Comparison of ENCODE assay signal across 29 cellular contexts in genomic region chr19:42627916-42628315, GRCh38. TPM values are rescaled to one million over a fixed set of nuclear protein-coding genes. Genes with fewer than 3 reads are reported as not detected.
"Had no signal": no experiment of that assay in that cellular context is flagged by ENCODE, and none has a peak within 500 bp of the region (broad histone marks: within the 10 kb centered on the region; RNA-seq: fewer than 3 reads in every experiment).

No MANE protein-coding gene starts in this region.

- H3K4me1 Mint-ChIP-seq: mesothelial cell of epicardium, naive B cell, nephron progenitor cell had no signal

- DNase-seq: activated CD8-positive, alpha-beta memory T cell treated with anti-CD3 and anti-CD28 coated beads, Interleukin-2, amount 50 U/mL, for 4 hours; activated gamma-delta T cell; activated naive CD4-positive, alpha-beta T cell treated with anti-CD3 and anti-CD28 coated beads, Interleukin-2, amount 50 U/mL, for 16 hours; activated T-cell treated with anti-CD3 and anti-CD28 coated beads, Interleukin-2, amount 50 U/mL, for 4 hours; anterior cingulate cortex; cerebellar nuclear complex; colonic mucosa; effector CD8-positive, alpha-beta T cell; esophagus squamous epithelium; foreskin melanocyte; heart right ventricle; naive B cell; nephron progenitor cell; right lobe of liver; SK-N-SH; stimulated activated CD4-positive, alpha-beta T cell treated with anti-CD3 and anti-CD28 coated beads, Interleukin-2, amount 100 ng/mL, for 48 hours; stomach; SW 1271; thyroid gland; upper lobe of left lung had no signal

- H3K9me3 Mint-ChIP-seq: activated T-cell treated with anti-CD3 and anti-CD28 coated beads, Interleukin-2, amount 50 U/mL, for 4 hours; T-helper 1 cell treated with Interleukin-12 subunit alpha and Interleukin-12 subunit beta and Interleukin-4 antibody, amounts not matched to agents 30 μg/mL and 1 μg/mL, for 36 hours had no signal

- H3K4me3 Mint-ChIP-seq: activated T-cell treated with anti-CD3 and anti-CD28 coated beads, Interleukin-2, amount 50 U/mL, for 4 hours; mesothelial cell of epicardium; naive B cell; nephron progenitor cell; T-helper 1 cell treated with Interleukin-12 subunit alpha and Interleukin-12 subunit beta and Interleukin-4 antibody, amounts not matched to agents 30 μg/mL and 1 μg/mL, for 36 hours had no signal

- H3K27ac Mint-ChIP-seq: mesothelial cell of epicardium, naive B cell, nephron progenitor cell had no signal

- H3K36me3 Mint-ChIP-seq: mesothelial cell of epicardium had no signal

RNA-seq across cellular contexts. Expression of gene CEACAM8, which starts 33.2 kb away (rescaled TPM):
- total RNA-seq: activated T-cell treated with anti-CD3 and anti-CD28 coated beads, Interleukin-2, amount 50 U/mL, for 4 hours; dermis microvascular lymphatic vessel endothelial cell; esophagus squamous epithelium; glomerular endothelial cell; kidney epithelial cell; lower leg skin; mesothelial cell of epicardium; osteocyte; renal cortical epithelial cell; thyroid gland; vagina had no signal
